3 cellular contexts compared by ENCODE assay signal in the genomic region with DNA sequence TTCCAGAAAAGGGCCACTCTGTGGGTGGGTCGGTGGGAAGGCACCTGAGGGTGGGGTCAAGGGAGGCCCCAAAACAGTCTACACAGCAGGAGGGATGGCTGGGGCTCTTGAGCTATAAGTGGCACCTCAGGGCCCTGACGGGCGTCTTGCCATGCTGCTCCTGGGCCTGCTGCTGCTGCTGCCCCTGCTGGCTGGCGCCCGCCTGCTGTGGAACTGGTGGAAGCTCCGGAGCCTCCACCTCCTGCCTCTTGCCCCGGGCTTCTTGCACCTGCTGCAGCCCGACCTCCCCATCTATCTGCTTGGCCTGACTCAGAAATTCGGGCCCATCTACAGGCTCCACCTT. TPM values are rescaled to one million over a fixed set of nuclear protein-coding genes. Genes with fewer than 3 reads are reported as not detected.
"Had no signal": no experiment of that assay in that cellular context is flagged by ENCODE, and none has a peak within 500 bp of the region (broad histone marks: within the 10 kb centered on the region; RNA-seq: fewer than 3 reads in every experiment).

No MANE protein-coding gene starts in this region.

RNA-seq across cellular contexts. Expression of a gene that starts 23.7 kb away (rescaled TPM):
- polyA plus RNA-seq: immature natural killer cell had no signal

RNA-seq across cellular contexts. Expression of a gene that starts 32.7 kb away (rescaled TPM):
- total RNA-seq: fibroblast of lung had no signal
- polyA plus RNA-seq: fibroblast of lung, mammary epithelial cell had no signal
